In the genomic region with DNA sequence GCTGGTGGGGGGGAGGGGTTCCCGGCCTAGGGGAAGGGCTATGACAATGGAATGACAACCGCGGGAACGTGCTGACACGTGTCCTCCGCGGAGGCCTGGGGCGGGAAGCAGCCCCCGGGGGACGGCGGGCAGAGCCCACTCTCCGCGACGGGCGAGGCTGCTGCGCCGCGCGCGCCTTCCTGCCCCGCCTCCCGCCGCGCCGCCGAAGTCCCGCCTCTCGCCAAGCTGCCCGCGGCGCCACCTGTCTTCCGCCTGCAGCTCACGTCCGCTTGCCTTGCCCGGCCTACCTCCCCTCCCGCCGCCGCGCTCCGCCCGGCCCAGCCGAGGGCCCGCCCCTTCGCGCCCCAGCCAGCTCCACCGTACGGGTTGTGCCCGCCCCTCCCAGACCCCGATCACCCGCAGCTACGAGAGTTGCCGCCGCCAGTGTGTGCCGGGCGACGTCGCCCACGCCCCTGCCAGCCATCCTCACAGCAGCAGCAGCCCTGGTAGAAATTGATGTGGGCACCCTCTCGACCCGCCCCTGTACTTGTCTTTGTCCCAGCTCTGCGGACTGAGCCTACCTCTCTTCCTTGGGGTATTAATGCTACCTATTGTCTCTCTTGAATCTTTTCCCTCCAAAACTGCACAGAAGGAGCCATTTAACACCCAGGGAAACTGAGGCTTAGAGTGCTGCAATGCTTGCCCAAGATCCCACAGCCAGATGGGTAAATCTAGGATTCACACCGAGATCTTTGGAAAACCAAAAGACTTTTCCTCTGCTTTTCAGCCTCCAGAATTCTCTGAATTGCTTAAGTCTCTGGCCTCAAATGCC, we compare ENCODE assay signal across 8 cellular contexts. TPM values are rescaled to one million over a fixed set of nuclear protein-coding genes. Genes with fewer than 3 reads are reported as not detected.
A peak's percentile ranks its signal among the peaks of the same experiment; 100 is the strongest.
DNase-seq lines count a peak whose midpoint lies in the region; ATAC-seq and TF ChIP-seq lines count a peak whose summit lies in the region.

PARP16 (minus strand) TSS at position 180 of the 811 bp plus-strand sequence. CDS start 457 bp downstream, outside the sequence.

- dilution Hi-C loops in mammary epithelial cell (cut with HindIII; ENCODE audit: low sequenced_read_pairs), result no loop called here

- peak within 1 kb of the TSS; percentile 98 for H3K4me2 ChIP-seq in mammary epithelial cell (ENCODE audit: insufficient read depth, low read depth, low read length)

- WGBS in mammary epithelial cell (ENCODE audit: low coverage, missing lambda C conversion rate), result 25% methylated on average over 4 of the region's 62 CpGs

- H3K9me3 ChIP-seq in WERI-Rb-1 (ENCODE audit: severe bottlenecking), result no peaks in the 10 kb centered on the region
- no peaks in the 10 kb centered on the region for H3K9me3 ChIP-seq in mammary epithelial cell (replicated peaks; ENCODE audit: insufficient read depth, low read length)

- H3K9ac ChIP-seq in mammary epithelial cell (ENCODE audit: insufficient read depth, low read length), result peak within 1 kb of the TSS; percentile 36

- H3K4me1 ChIP-seq in mammary epithelial cell (ENCODE audit: insufficient read depth, low read length), result peaks cover 16% of the 10 kb centered on the region

- in situ Hi-C loops in mammary epithelial cell (cut with MboI; ENCODE audit: low sequenced_read_pairs in 2 of 2), result loop anchor here (25.0 kb wide), 1 partner anchor 250 kb away; the partner anchor contains the start of genes MTFMT (in 2 of the 2) and SLC51B (in 2 of the 2)

- H3K27me3 ChIP-seq in WERI-Rb-1 (ENCODE audit: insufficient read depth, low read depth, severe bottlenecking) (no peaks in the 10 kb centered on the region), mammary epithelial cell (ENCODE audit: insufficient read depth, low read length) (no peaks in the 10 kb centered on the region)

- H2AFZ ChIP-seq in mammary epithelial cell (ENCODE audit: low read depth, low read length), result peak within 1 kb of the TSS; percentile 98

- TF ChIP-seq CTCF in WERI-Rb-1 (IDR thresholded peaks at IDR 0.05; ENCODE audit: low read depth, low read length) (peak; percentile 34; the same call in 1 of the 2 replicates), mammary epithelial cell (conservative IDR thresholded peaks at IDR 0.05 in 1 of 2, IDR thresholded peaks at IDR 0.05 in 1 of 2; ENCODE audit: extremely low read depth in 1 of 2, insufficient read depth in 1 of 2, low read depth in 1 of 2, low read length in 2 of 2) (peak in 1 of 2 donors; percentile 34)

- intact Hi-C loops in mammary epithelial cell (cut with micrococcal nuclease), result loop anchor here (1.0 kb wide), 3 partner anchors 9 to 98 kb away; partner anchors contain the start of gene RNU5A-1

- ATAC-seq in GM18909 (IDR thresholded peaks at IDR 0.05; ENCODE audit: poor library complexity, unreplicated experiment), result peak; percentile 92
- ATAC-seq in HG03139 (IDR thresholded peaks at IDR 0.05; ENCODE audit: unreplicated experiment), result peak; percentile 91

- no TSS peak for BruUV-seq in mammary epithelial cell (replicated peaks; lab: Mats Ljungman, UMichigan)

- no peaks in the 10 kb centered on the region for H4K20me1 ChIP-seq in mammary epithelial cell (ENCODE audit: insufficient read depth, low read length)

- H3K79me2 ChIP-seq in mammary epithelial cell (ENCODE audit: insufficient read depth, low read length), result no peaks in the 10 kb centered on the region

- CTCF ChIA-PET in mammary epithelial cell (lab: Charles Lee; ENCODE audit: low non-redundant PET), result interaction anchor here (0.6 kb wide), 1 partner anchor 76 kb away, joined by 18 read pairs; no protein-coding TSS in a partner anchor

- H3K36me3 ChIP-seq in WERI-Rb-1, result peaks cover 9% of the 10 kb centered on the region
- H3K36me3 ChIP-seq in mammary epithelial cell (ENCODE audit: insufficient read depth, low read length), result no peaks in the 10 kb centered on the region

- H3K4me3 ChIP-seq in WERI-Rb-1 (ENCODE audit: low read depth, low read length) (peak within 1 kb of the TSS; percentile 79), mammary epithelial cell (replicated peaks in 1 of 3; ENCODE audit: insufficient read depth in 1 of 3, low read depth in 2 of 3, low read length in 3 of 3) (peak within 1 kb of the TSS; percentile 57 to 78 (median 59))

- H3K27ac ChIP-seq in WERI-Rb-1 (peak within 1 kb of the TSS; percentile 92), mammary epithelial cell (ENCODE audit: insufficient read depth, low read depth, low read length) (peak within 1 kb of the TSS; percentile 28)

- DNase-seq in AG08396 (ENCODE audit: low spot score) (peak; percentile 87), NCI-H2227 (lab: John Stamatoyannopoulos, UW; ENCODE audit: unreplicated experiment) (peak; percentile 94), WERI-Rb-1 (peak; percentile 97), mammary epithelial cell (peak; percentile 83), inferior parietal cortex (ENCODE audit: extremely low spot score) (peak; percentile 78)
- peak; percentile 86 to 90 for DNase-seq in stimulated activated CD4-positive, alpha-beta T cell treated with anti-CD3 and anti-CD28 coated beads, Interleukin-12 subunit alpha, Interleukin-12 subunit beta, amount 100 ng/mL, for 24 hours (ENCODE audit: low read depth in 2 of 2)

RNA-seq across cellular contexts. Expression of gene PARP16, which starts in this region (rescaled TPM):
- total RNA-seq in mammary epithelial cell, result 1 to 10 TPM; 4.9 to 5.2 TPM
- polyA plus RNA-seq in mammary epithelial cell, result 3.0 TPM
- 23.8 TPM for polyA minus RNA-seq in mammary epithelial cell

Comparison
In these comparisons a context has a peak if more than half of its experiments do, and no peak if none do; other contexts are left out.
1. Peak in every context shown above with its lines: DNase-seq, ATAC-seq, H3K4me3 ChIP-seq and H3K27ac ChIP-seq.